Comparison of ENCODE assay signal across 16 cellular contexts in the genomic region with DNA sequence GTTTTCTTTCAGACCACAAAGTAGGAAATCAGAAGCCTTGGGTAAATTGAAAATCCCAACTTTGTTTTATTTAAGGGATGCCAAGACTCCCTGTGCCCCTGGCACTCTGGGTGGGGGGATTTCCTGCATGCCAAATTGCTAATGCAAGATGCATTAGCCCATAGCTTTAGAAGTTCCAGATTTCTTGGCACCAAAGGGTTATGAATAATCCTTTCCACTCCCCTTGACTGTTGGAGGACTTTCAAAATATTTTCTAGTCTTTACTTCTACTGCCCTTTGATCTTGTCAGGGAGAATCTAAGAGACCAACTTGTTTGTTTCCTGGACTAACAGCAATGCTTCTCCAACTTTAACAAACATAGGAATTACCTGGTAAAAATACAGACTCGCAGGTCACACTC.
DNase-seq lines count a peak whose midpoint lies in the region; ATAC-seq and TF ChIP-seq lines count a peak whose summit lies in the region.
"Had no signal": no experiment of that assay in that cellular context is flagged by ENCODE, and none has a peak within 500 bp of the region (broad histone marks: within the 10 kb centered on the region; RNA-seq: fewer than 3 reads in every experiment).

No MANE protein-coding gene starts in this region.

- H3K36me3 ChIP-seq in RWPE2 (ENCODE audit: low read depth): no peaks in the 10 kb centered on the region
- no peaks in the 10 kb centered on the region for H3K36me3 ChIP-seq in Peyer's patch
- H3K36me3 ChIP-seq: esophagus muscularis mucosa, sigmoid colon had no signal

- H3K27me3 ChIP-seq in RWPE2 (ENCODE audit: insufficient read depth, poor library complexity, severe bottlenecking): no peaks in the 10 kb centered on the region
- no peaks in the 10 kb centered on the region for H3K27me3 ChIP-seq in Peyer's patch
- H3K27me3 ChIP-seq: esophagus muscularis mucosa, sigmoid colon had no signal

- ATAC-seq in RWPE2 (ENCODE audit: low read depth) (peak; percentile 72), GM18867 (IDR thresholded peaks at IDR 0.05; ENCODE audit: unreplicated experiment) (no peak)
- ATAC-seq: CD8-positive, alpha-beta T cell had no signal

- H3K4me3 ChIP-seq in RWPE2 (ENCODE audit: severe bottlenecking) (no peak overlapping the region), Peyer's patch (no peak overlapping the region)
- H3K4me3 ChIP-seq: esophagus muscularis mucosa, sigmoid colon had no signal

- no peak for TF ChIP-seq CTCF in RWPE2 (IDR thresholded peaks at IDR 0.05; ENCODE audit: poor library complexity, severe bottlenecking)
- no peak for TF ChIP-seq CTCF in Peyer's patch (IDR thresholded peaks at IDR 0.05)

- H3K9me3 ChIP-seq in RWPE2 (ENCODE audit: severe bottlenecking) (peaks cover 2% of the 10 kb centered on the region), Peyer's patch (no peaks in the 10 kb centered on the region)
- H3K9me3 ChIP-seq: esophagus muscularis mucosa, sigmoid colon had no signal

- TF ChIP-seq POLR2A in Peyer's patch (IDR thresholded peaks at IDR 0.05): no peak

- DNase-seq in GM04504 (ENCODE audit: low read depth) (peak; percentile 14), RWPE2 (ENCODE audit: low spot score) (no peak), fibroblast of gingiva (ENCODE audit: low read depth) (peak; percentile 93), renal cortical epithelial cell (ENCODE audit: low read depth) (peak; percentile 85), NCI-H128 (lab: John Stamatoyannopoulos, UW; ENCODE audit: unreplicated experiment) (no peak), Peyer's patch (no peak), NCI-H524 treated with DMSO at 0.1 percent for 48 hours (lab: John Stamatoyannopoulos, UW) (no peak)
- DNase-seq: activated naive CD4-positive, alpha-beta T cell treated with Interleukin-2 at 50 U/mL for 16 hours; CD8-positive, alpha-beta T cell; cerebellar nuclear complex; GF-D8; immature natural killer cell; NCI-H1092 treated with DMSO at 0.1 percent for 48 hours; sigmoid colon had no signal

- H3K4me1 ChIP-seq in RWPE2 (ENCODE audit: insufficient read depth, poor library complexity, severe bottlenecking) (peaks cover 21% of the 10 kb centered on the region), Peyer's patch (no peaks in the 10 kb centered on the region)
- H3K4me1 ChIP-seq: sigmoid colon had no signal

- peak overlapping the region; percentile 94 for H3K27ac ChIP-seq in RWPE2 (ENCODE audit: poor library complexity, severe bottlenecking)
- no peak overlapping the region for H3K27ac ChIP-seq in Peyer's patch
- H3K27ac ChIP-seq: esophagus muscularis mucosa, sigmoid colon had no signal

Comparison
In these comparisons a context has a peak if more than half of its experiments do, and no peak if none do; other contexts are left out.
1. DNase-seq: peak in GM04504 (single experiment), fibroblast of gingiva (single experiment) and renal cortical epithelial cell (single experiment); none in RWPE2 (single experiment), NCI-H128 (single experiment), Peyer's patch (0 of 3) and NCI-H524 treated with DMSO at 0.1 percent for 48 hours (single experiment).